9 cellular contexts compared by ENCODE assay signal in genomic region chr16:23863511-23864422, GRCh38. TPM values are rescaled to one million over a fixed set of nuclear protein-coding genes. Genes with fewer than 3 reads are reported as not detected.
DNase-seq lines count a peak whose midpoint lies in the region; ATAC-seq and TF ChIP-seq lines count a peak whose summit lies in the region.
"Had no signal": no experiment of that assay in that cellular context is flagged by ENCODE, and none has a peak within 500 bp of the region (broad histone marks: within the 10 kb centered on the region; RNA-seq: fewer than 3 reads in every experiment).

No MANE protein-coding gene starts in this region.

- intact Hi-C loops in adrenal gland (cut with DNase I): no loop called here
- intact Hi-C loops in esophagus squamous epithelium (cut with DNase I): no loop called here

- in situ Hi-C loops in GM23248 (cut with MboI): no loop called here

- H3K36me3 ChIP-seq in hepatocyte (replicated peaks; ENCODE audit: insufficient read depth, low read depth): no peaks in the 10 kb centered on the region
- no peaks in the 10 kb centered on the region for H3K36me3 ChIP-seq in adrenal gland (replicated peaks in 1 of 2)
- H3K36me3 ChIP-seq in GM23248 (ENCODE audit: low read depth): no peaks in the 10 kb centered on the region
- H3K36me3 ChIP-seq in esophagus squamous epithelium: no peaks in the 10 kb centered on the region
- H3K36me3 ChIP-seq: SJSA1 had no signal

- H4K20me1 ChIP-seq in hepatocyte (ENCODE audit: insufficient read depth, poor library complexity, severe bottlenecking) (no peaks in the 10 kb centered on the region), GM23248 (ENCODE audit: insufficient read depth) (no peaks in the 10 kb centered on the region)

- TF ChIP-seq CTCF in NB4 (IDR thresholded peaks at IDR 0.05; ENCODE audit: low read depth, low read length): no peak
- no peak for TF ChIP-seq CTCF in hepatocyte (IDR thresholded peaks at IDR 0.05; ENCODE audit: poor library complexity)
- TF ChIP-seq CTCF in adrenal gland (IDR thresholded peaks at IDR 0.05): no peak
- no peak for TF ChIP-seq CTCF in esophagus squamous epithelium (IDR thresholded peaks at IDR 0.05)

- H3K9me2 ChIP-seq in hepatocyte (replicated peaks; ENCODE audit: insufficient read depth) (no peaks in the 10 kb centered on the region), GM23248 (ENCODE audit: insufficient read depth) (no peaks in the 10 kb centered on the region)

- peaks cover 37% of the 10 kb centered on the region for H3K27me3 ChIP-seq in hepatocyte
- H3K27me3 ChIP-seq in adrenal gland: no peaks in the 10 kb centered on the region
- H3K27me3 ChIP-seq in GM23248 (replicated peaks; ENCODE audit: insufficient read depth): no peaks in the 10 kb centered on the region
- H3K27me3 ChIP-seq in esophagus squamous epithelium: peaks cover 0 to 22% (median 0%) of the 10 kb centered on the region in 4 donors
- H3K27me3 ChIP-seq: SJSA1 had no signal

- H3K4me1 ChIP-seq in hepatocyte (ENCODE audit: insufficient read depth): no peaks in the 10 kb centered on the region
- H3K4me1 ChIP-seq in adrenal gland (replicated peaks in 1 of 2): peaks cover 0 to 10% of the 10 kb centered on the region in 2 donors
- no peaks in the 10 kb centered on the region for H3K4me1 ChIP-seq in GM23248 (ENCODE audit: insufficient read depth)
- peaks cover 0 to 4% (median 4%) of the 10 kb centered on the region in 3 donors for H3K4me1 ChIP-seq in esophagus squamous epithelium
- H3K4me1 ChIP-seq: SJSA1 had no signal

- H3K4me2 ChIP-seq in hepatocyte: peak overlapping the region; percentile 5
- no peak overlapping the region for H3K4me2 ChIP-seq in GM23248 (ENCODE audit: unreplicated experiment)

- DNase-seq in NB4 (ENCODE audit: low read depth) (peak; percentile 87), hepatocyte (ENCODE audit: low spot score) (no peak), NCI-H526 (lab: John Stamatoyannopoulos, UW) (no peak), adrenal gland (no peak), GM23248 (no peak), esophagus squamous epithelium (lab: John Stamatoyannopoulos, UW) (no peak)

- TF ChIP-seq POLR2A in NB4 (IDR thresholded peaks at IDR 0.05; ENCODE audit: extremely low read depth, insufficient read length) (no peak), adrenal gland (IDR thresholded peaks at IDR 0.05) (no peak), esophagus squamous epithelium (IDR thresholded peaks at IDR 0.05) (no peak)

- ATAC-seq in GM18520 (IDR thresholded peaks at IDR 0.05; ENCODE audit: unreplicated experiment) (peak; percentile 68), HG02610 (IDR thresholded peaks at IDR 0.05; ENCODE audit: unreplicated experiment) (peak; percentile 73)

- no peaks in the 10 kb centered on the region for H3F3A ChIP-seq in GM23248 (ENCODE audit: insufficient read depth)

- H2AFZ ChIP-seq in hepatocyte (no peak overlapping the region), GM23248 (no peak overlapping the region)

- H3K79me2 ChIP-seq in hepatocyte: no peaks in the 10 kb centered on the region
- H3K79me2 ChIP-seq in GM23248 (ENCODE audit: insufficient read depth): no peaks in the 10 kb centered on the region

- peak overlapping the region; percentile 72 for H3K4me3 ChIP-seq in NB4 (ENCODE audit: low read depth, low read length)
- H3K4me3 ChIP-seq in hepatocyte: no peak overlapping the region
- H3K4me3 ChIP-seq in adrenal gland: no peak overlapping the region
- H3K4me3 ChIP-seq in GM23248: no peak overlapping the region
- H3K4me3 ChIP-seq in esophagus squamous epithelium: peak overlapping the region in 2 of 4 donors; percentile 11 to 47
- H3K4me3 ChIP-seq: SJSA1 had no signal

- H3K9me3 ChIP-seq in hepatocyte (ENCODE audit: low read depth): no peaks in the 10 kb centered on the region
- H3K9me3 ChIP-seq in adrenal gland (replicated peaks in 1 of 3): no peaks in the 10 kb centered on the region
- no peaks in the 10 kb centered on the region for H3K9me3 ChIP-seq in GM23248 (ENCODE audit: low read depth)
- H3K9me3 ChIP-seq in esophagus squamous epithelium: no peaks in the 10 kb centered on the region
- H3K9me3 ChIP-seq: SJSA1 had no signal

- no peak overlapping the region for H3K27ac ChIP-seq in hepatocyte
- no peak overlapping the region for H3K27ac ChIP-seq in adrenal gland
- H3K27ac ChIP-seq in GM23248: no peak overlapping the region
- H3K27ac ChIP-seq in esophagus squamous epithelium: peak overlapping the region in 2 of 4 donors; percentile 9 to 13
- H3K27ac ChIP-seq: SJSA1 had no signal

- 67% methylated on average over 12 of the region's 12 CpGs for WGBS in hepatocyte (ENCODE audit: low lambda C conversion rate, missing lambda C conversion rate)
- WGBS in adrenal gland, 4 donors: 40 to 49% (median 48%) methylated on average over 12 of the region's 12 CpGs
- 8 to 9% methylated on average over 12 of the region's 12 CpGs for WGBS in GM23248 (ENCODE audit: low coverage in 1 of 2, low lambda C conversion rate in 2 of 2, missing lambda C conversion rate in 2 of 2), 2 experiments
- WGBS in esophagus squamous epithelium, 2 donors: 41 to 42% methylated on average over 11 to 12 of the region's 12 CpGs

- no peak overlapping the region for H3K9ac ChIP-seq in GM23248

RNA-seq across cellular contexts. Expression of gene PRKCB, which starts 28.0 kb away (rescaled TPM):
- total RNA-seq in hepatocyte: 0.40 and 0.70 TPM in 2 replicates
- polyA plus RNA-seq in hepatocyte: 0.74 and 0.92 TPM in 2 replicates
- 1 to 10 TPM in 7 of 8 donors, under 1 TPM in 1; 0.72 to 8.0 (median 4.8) TPM for total RNA-seq in adrenal gland
- polyA plus RNA-seq in adrenal gland: 1 to 10 TPM in 2 of 3 donors, under 1 TPM in 1; 0.54 to 1.7 (median 1.5) TPM
- not detected in 2 replicates for total RNA-seq in GM23248 (2014; rRNA removed; shearing (Covaris generic))
- not detected in 2 replicates for polyA plus RNA-seq in GM23248 (2016; fragmentation: Nextera tagmentation; extraction: Ambion mirVana)
- 1 to 10 TPM in 2 of 4 donors, under 1 TPM in 2; 0.38 to 4.0 (median 1.7) TPM for total RNA-seq in esophagus squamous epithelium
